In genomic region chr3:15391007-15391406, GRCh38 we compare ENCODE assay signal across 34 cellular contexts.
"Had no signal": no experiment of that assay in that cellular context is flagged by ENCODE, and none has a peak within 500 bp of the region (broad histone marks: within the 10 kb centered on the region; RNA-seq: fewer than 3 reads in every experiment).

No MANE protein-coding gene starts in this region.

- H3K27me3 Mint-ChIP-seq: activated naive CD4-positive, alpha-beta T cell treated with anti-CD3 and anti-CD28 coated beads, Interleukin-2, amount 50 U/mL, for 24 hours; activated naive CD8-positive, alpha-beta T cell treated with anti-CD3 and anti-CD28 coated beads, Interleukin-2, amount 50 U/mL, for 24 hours; activated T-helper 17 cell treated with anti-CD3 and anti-CD28 coated beads, Interleukin-2, amount 50 U/mL, for 72 hours; T-cell had no signal

- H3K36me3 Mint-ChIP-seq: stimulated activated effector memory CD8-positive, alpha-beta T cell treated with anti-CD3 and anti-CD28 coated beads, Interleukin-12 subunit alpha, Interleukin-12 subunit beta, amount 100 ng/mL, for 72 hours had no signal

- H3K9me3 ChIP-seq: colonic mucosa, gastrocnemius medialis, neutrophil, prostate gland, testis, transverse colon had no signal

- H3K9me3 Mint-ChIP-seq: activated naive CD4-positive, alpha-beta T cell treated with anti-CD3 and anti-CD28 coated beads, Interleukin-2, amount 50 U/mL, for 24 hours; activated naive CD8-positive, alpha-beta T cell treated with anti-CD3 and anti-CD28 coated beads, Interleukin-2, amount 50 U/mL, for 24 hours; activated T-cell treated with anti-CD3 and anti-CD28 coated beads, Interleukin-2, amount 50 U/mL, for 4 hours; activated T-helper 17 cell treated with anti-CD3 and anti-CD28 coated beads, Interleukin-2, amount 50 U/mL, for 72 hours; stimulated activated effector memory CD8-positive, alpha-beta T cell treated with anti-CD3 and anti-CD28 coated beads, Interleukin-12 subunit alpha, Interleukin-12 subunit beta, amount 100 ng/mL, for 72 hours; T-helper 2 cell treated with Interferon-gamma antibody and Interleukin-4, amounts not matched to agents 5 μg/mL and 100 μg/mL, for 36 hours had no signal

- H3K27ac Mint-ChIP-seq: activated naive CD4-positive, alpha-beta T cell treated with anti-CD3 and anti-CD28 coated beads, Interleukin-2, amount 50 U/mL, for 24 hours; activated naive CD8-positive, alpha-beta T cell treated with anti-CD3 and anti-CD28 coated beads, Interleukin-2, amount 50 U/mL, for 24 hours; activated T-helper 17 cell treated with anti-CD3 and anti-CD28 coated beads, Interleukin-2, amount 50 U/mL, for 72 hours; nephron; stimulated activated effector memory CD8-positive, alpha-beta T cell treated with anti-CD3 and anti-CD28 coated beads, Interleukin-12 subunit alpha, Interleukin-12 subunit beta, amount 100 ng/mL, for 72 hours; T-cell; T-helper 2 cell treated with Interferon-gamma antibody and Interleukin-4, amounts not matched to agents 5 μg/mL and 100 μg/mL, for 36 hours had no signal

- H3K4me1 ChIP-seq: colonic mucosa, esophagus squamous epithelium, prostate gland, sigmoid colon, stomach had no signal

- ATAC-seq: activated naive CD8-positive, alpha-beta T cell treated with anti-CD3 and anti-CD28 coated beads, Interleukin-2, amount 50 U/mL, for 24 hours; activated T-cell treated with anti-CD3 and anti-CD28 coated beads, Interleukin-2, amount 50 U/mL, for 4 hours; activated T-helper 17 cell treated with anti-CD3 and anti-CD28 coated beads, Interleukin-2, amount 50 U/mL, for 72 hours; stimulated activated effector memory CD8-positive, alpha-beta T cell treated with anti-CD3 and anti-CD28 coated beads, Interleukin-12 subunit alpha, Interleukin-12 subunit beta, amount 100 ng/mL, for 72 hours; T-cell had no signal

- H3K27me3 ChIP-seq: colonic mucosa, esophagus squamous epithelium, gastrocnemius medialis, neutrophil, ovary, sigmoid colon, stomach, testis, transverse colon had no signal

- FAIRE-seq: bronchial epithelial cell, endometrium, islet of Langerhans, small intestine, urothelium cell line had no signal

- H3K27ac ChIP-seq: colonic mucosa, epithelial cell of prostate, esophagus squamous epithelium, gastrocnemius medialis, left ventricle myocardium inferior, neutrophil, ovary, prostate gland, sigmoid colon, stomach, testis, transverse colon had no signal

- H3K4me3 Mint-ChIP-seq: activated naive CD4-positive, alpha-beta T cell treated with anti-CD3 and anti-CD28 coated beads, Interleukin-2, amount 50 U/mL, for 24 hours; activated naive CD8-positive, alpha-beta T cell treated with anti-CD3 and anti-CD28 coated beads, Interleukin-2, amount 50 U/mL, for 24 hours; activated T-cell treated with anti-CD3 and anti-CD28 coated beads, Interleukin-2, amount 50 U/mL, for 4 hours; activated T-helper 17 cell treated with anti-CD3 and anti-CD28 coated beads, Interleukin-2, amount 50 U/mL, for 72 hours; nephron; stimulated activated effector memory CD8-positive, alpha-beta T cell treated with anti-CD3 and anti-CD28 coated beads, Interleukin-12 subunit alpha, Interleukin-12 subunit beta, amount 100 ng/mL, for 72 hours; T-cell; T-helper 2 cell treated with Interferon-gamma antibody and Interleukin-4, amounts not matched to agents 5 μg/mL and 100 μg/mL, for 36 hours had no signal

- H3K36me3 ChIP-seq: colonic mucosa, esophagus squamous epithelium, gastrocnemius medialis, left ventricle myocardium inferior, neutrophil, ovary, prostate gland, sigmoid colon, stomach, transverse colon had no signal

- H3K4me1 Mint-ChIP-seq: activated naive CD4-positive, alpha-beta T cell treated with anti-CD3 and anti-CD28 coated beads, Interleukin-2, amount 50 U/mL, for 24 hours; activated T-helper 17 cell treated with anti-CD3 and anti-CD28 coated beads, Interleukin-2, amount 50 U/mL, for 72 hours; nephron had no signal

- DNase-seq: activated CD4-positive, alpha-beta T cell treated with anti-CD3 and anti-CD28 coated beads for 4 hours; activated CD4-positive, alpha-beta T cell treated with anti-CD3 and anti-CD28 coated beads, Interleukin-2, amount 50 U/mL, for 48 hours; activated gamma-delta T cell treated with Interleukin-2 at 50 U/mL for 16 hours; activated naive CD8-positive, alpha-beta T cell treated with anti-CD3 and anti-CD28 coated beads, Interleukin-2, amount 50 U/mL, for 24 hours; activated T-cell treated with anti-CD3 and anti-CD28 coated beads, Interleukin-2, amount 50 U/mL, for 4 hours; colonic mucosa; effector CD8-positive, alpha-beta T cell; esophagus squamous epithelium; glutamatergic neuron; left ventricle myocardium inferior; mucosa of descending colon; ovary; retina; sigmoid colon; small intestine; stimulated activated CD4-positive, alpha-beta T cell treated with anti-CD3 and anti-CD28 coated beads, Interleukin-4, amount 100 ng/mL, for 24 hours; stomach; T-cell; testis; transverse colon had no signal

- H3K4me3 ChIP-seq: colonic mucosa, esophagus squamous epithelium, gastrocnemius medialis, left ventricle myocardium inferior, lung, mucosa of descending colon, ovary, prostate gland, sigmoid colon, stomach, testis, transverse colon had no signal
